Comparison of ENCODE assay signal across 20 cellular contexts in the genomic region with DNA sequence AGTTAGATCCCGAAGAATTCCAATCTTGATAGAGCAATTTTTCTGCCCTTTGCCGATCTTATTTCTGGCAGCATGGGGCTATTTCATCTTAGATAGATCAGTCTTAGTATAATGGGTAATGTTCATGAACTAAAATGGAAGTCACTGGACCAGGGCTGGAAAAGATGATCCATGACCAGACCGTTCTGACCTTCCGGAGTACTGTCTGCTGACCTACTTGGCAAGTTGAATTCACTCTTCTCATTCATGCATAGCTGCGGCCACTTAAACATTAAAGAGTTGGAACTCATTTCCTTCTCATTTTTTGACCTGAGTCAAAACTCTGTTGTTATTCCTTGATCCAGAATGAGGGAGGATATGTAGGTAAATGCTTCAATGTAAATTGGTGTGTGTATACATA. TPM values are rescaled to one million over a fixed set of nuclear protein-coding genes. Genes with fewer than 3 reads are reported as not detected.
A peak's percentile ranks its signal among the peaks of the same experiment; 100 is the strongest.
DNase-seq lines count a peak whose midpoint lies in the region; ATAC-seq and TF ChIP-seq lines count a peak whose summit lies in the region.
"Had no signal": no experiment of that assay in that cellular context is flagged by ENCODE, and none has a peak within 500 bp of the region (broad histone marks: within the 10 kb centered on the region; RNA-seq: fewer than 3 reads in every experiment).

No MANE protein-coding gene starts in this region.

- H3K9me3 Mint-ChIP-seq in natural killer cell treated with Interleukin-12 subunit alpha and Interleukin-12 subunit beta and Interleukin-15 and Interleukin-18, amount 100 ng/mL, for 72 hours = peaks cover 9% of the 10 kb centered on the region
- H3K9me3 Mint-ChIP-seq: H9 had no signal

- H3K36me3 ChIP-seq in thyroid gland = no peaks in the 10 kb centered on the region
- H3K36me3 ChIP-seq: BE2C; BLaER1 treated with 17β-estradiol and CSF1 and Interleukin-3, amounts not matched to agents 10 nM and 100 nM had no signal

- no peak overlapping the region for H3K27ac Mint-ChIP-seq in natural killer cell treated with Interleukin-12 subunit alpha and Interleukin-12 subunit beta and Interleukin-15 and Interleukin-18, amount 100 ng/mL, for 72 hours
- H3K27ac Mint-ChIP-seq: CD14-positive monocyte; CD4-positive, alpha-beta T cell; CD8-positive, alpha-beta memory T cell; H9 had no signal

- no peak for TF ChIP-seq POLR2A in thyroid gland (IDR thresholded peaks at IDR 0.05)

- no peak overlapping the region for H3K4me3 Mint-ChIP-seq in natural killer cell treated with Interleukin-12 subunit alpha and Interleukin-12 subunit beta and Interleukin-15 and Interleukin-18, amount 100 ng/mL, for 72 hours
- H3K4me3 Mint-ChIP-seq: CD14-positive monocyte; CD4-positive, alpha-beta T cell; CD8-positive, alpha-beta memory T cell; H9 had no signal

- no peak overlapping the region for H3K4me3 ChIP-seq in thyroid gland (replicated peaks in 1 of 3)
- H3K4me3 ChIP-seq: BLaER1 treated with 17β-estradiol and CSF1 and Interleukin-3, amounts not matched to agents 10 nM and 100 nM; GM23248 had no signal

- no peak overlapping the region for H3K27ac ChIP-seq in thyroid gland
- H3K27ac ChIP-seq: 22Rv1; BLaER1 treated with 17β-estradiol and CSF1 and Interleukin-3, amounts not matched to agents 10 nM and 100 nM; GM23248 had no signal

- intact Hi-C loops in thyroid gland (cut with DNase I) = no loop called here

- WGBS in thyroid gland, 2 donors = 57 to 59% methylated on average over 5 of the region's 5 CpGs

- H3K9me3 ChIP-seq in thyroid gland = no peaks in the 10 kb centered on the region
- H3K9me3 ChIP-seq: BE2C; BLaER1 treated with 17β-estradiol and CSF1 and Interleukin-3, amounts not matched to agents 10 nM and 100 nM had no signal

- no peak for ATAC-seq in HG03571 (IDR thresholded peaks at IDR 0.05; ENCODE audit: unreplicated experiment)
- ATAC-seq in natural killer cell treated with Interleukin-12 subunit alpha and Interleukin-12 subunit beta and Interleukin-15 and Interleukin-18, amount 100 ng/mL, for 72 hours = no peak
- ATAC-seq: HCT116 had no signal

- peaks cover 16 to 17% of the 10 kb centered on the region in 2 donors for H3K4me1 ChIP-seq in thyroid gland
- H3K4me1 ChIP-seq: BE2C had no signal

- no peaks in the 10 kb centered on the region for H3K36me3 Mint-ChIP-seq in natural killer cell treated with Interleukin-12 subunit alpha and Interleukin-12 subunit beta and Interleukin-15 and Interleukin-18, amount 100 ng/mL, for 72 hours
- H3K36me3 Mint-ChIP-seq: CD14-positive monocyte; CD8-positive, alpha-beta memory T cell had no signal

- H3K27me3 ChIP-seq in thyroid gland = no peaks in the 10 kb centered on the region
- H3K27me3 ChIP-seq: BE2C; BLaER1 treated with 17β-estradiol and CSF1 and Interleukin-3, amounts not matched to agents 10 nM and 100 nM had no signal

- DNase-seq in DMS53 (lab: John Stamatoyannopoulos, UW) (peak; percentile 44), DMS53 treated with DMSO at 0.1 percent for 48 hours (lab: John Stamatoyannopoulos, UW; ENCODE audit: unreplicated experiment) (no peak), glomerular visceral epithelial cell (ENCODE audit: extremely low spot score) (peak; percentile 6), left kidney (ENCODE audit: low read depth, low spot score) (peak; percentile 13), thyroid gland (peak; percentile 55 to 62), SHP77 (lab: John Stamatoyannopoulos, UW) (no peak)
- no peak for DNase-seq in natural killer cell treated with Interleukin-12 subunit alpha and Interleukin-12 subunit beta and Interleukin-15 and Interleukin-18, amount 100 ng/mL, for 72 hours (ENCODE audit: low spot score)
- DNase-seq: AML-193; BE2C; CD4-positive, alpha-beta T cell; CD8-positive, alpha-beta memory T cell; DMS 273 treated with DMSO at 0.1 percent for 48 hours; DND-41; GM23248; H9 had no signal

- no peaks in the 10 kb centered on the region for H3K27me3 Mint-ChIP-seq in natural killer cell treated with Interleukin-12 subunit alpha and Interleukin-12 subunit beta and Interleukin-15 and Interleukin-18, amount 100 ng/mL, for 72 hours

- no peak for TF ChIP-seq CTCF in thyroid gland (IDR thresholded peaks at IDR 0.05)

- no peaks in the 10 kb centered on the region for H3K4me1 Mint-ChIP-seq in natural killer cell treated with Interleukin-12 subunit alpha and Interleukin-12 subunit beta and Interleukin-15 and Interleukin-18, amount 100 ng/mL, for 72 hours (ENCODE audit: low read depth in 2 of 2)
- H3K4me1 Mint-ChIP-seq: CD14-positive monocyte; CD8-positive, alpha-beta memory T cell had no signal

RNA-seq across cellular contexts. Expression of gene GMNC, which starts 32.5 kb away (rescaled TPM):
- total RNA-seq in thyroid gland = not detected
- not detected for total RNA-seq in natural killer cell treated with Interleukin-12 subunit alpha and Interleukin-12 subunit beta and Interleukin-15 and Interleukin-18, amount 100 ng/mL, for 72 hours
- total RNA-seq: CD4-positive, alpha-beta T cell; CD8-positive, alpha-beta memory T cell; GM23248; H9 had no signal

Comparison
In these comparisons a context has a peak if more than half of its experiments do, and no peak if none do; other contexts are left out.
1. DNase-seq: peak in DMS53 (single experiment), glomerular visceral epithelial cell (single experiment), left kidney (single experiment) and thyroid gland (2 of 2); none in DMS53 treated with DMSO at 0.1 percent for 48 hours (single experiment), SHP77 (0 of 2) and natural killer cell treated with Interleukin-12 subunit alpha and Interleukin-12 subunit beta and Interleukin-15 and Interleukin-18, amount 100 ng/mL, for 72 hours (single experiment).